ENCODE assay signal across 18 cellular contexts in the genomic region with DNA sequence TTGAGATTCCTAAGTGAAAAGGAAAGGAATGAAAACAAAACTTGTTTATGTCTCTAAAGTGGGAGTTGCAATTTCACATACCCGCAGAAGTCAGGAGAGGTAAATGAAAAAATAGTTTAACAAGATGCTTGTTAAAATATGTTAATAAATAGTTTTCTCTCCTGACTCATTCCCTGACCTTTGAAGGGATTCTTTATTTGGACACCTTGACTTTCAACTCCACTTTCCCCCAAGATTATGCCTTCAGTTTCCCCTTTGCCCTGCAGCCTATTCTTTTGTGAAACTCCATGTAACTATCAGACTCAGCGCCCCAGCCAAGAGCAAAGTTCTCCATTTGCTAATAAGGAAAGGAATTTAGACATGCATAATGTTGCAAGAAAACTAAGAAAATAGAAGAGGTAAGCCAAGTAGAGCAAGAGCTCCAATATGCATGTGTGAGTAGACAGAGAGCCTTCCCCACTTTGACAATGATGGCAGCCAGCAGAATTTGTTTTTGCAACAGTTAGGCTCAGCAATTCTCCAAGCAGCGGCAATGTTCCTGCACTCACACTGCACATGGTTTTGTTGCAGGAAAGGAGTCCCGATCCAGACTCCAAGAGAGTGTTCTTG.
DNase-seq lines count a peak whose midpoint lies in the region; ATAC-seq and TF ChIP-seq lines count a peak whose summit lies in the region.
"Had no signal": no experiment of that assay in that cellular context is flagged by ENCODE, and none has a peak within 500 bp of the region (broad histone marks: within the 10 kb centered on the region; RNA-seq: fewer than 3 reads in every experiment).

No MANE protein-coding gene starts in this region.

- intact Hi-C loops in A673 (cut with micrococcal nuclease; ENCODE audit: unreplicated experiment) = no loop called here

- no peak overlapping the region for H3K27ac ChIP-seq in A673 (ENCODE audit: low read depth, low read length, poor library complexity, severe bottlenecking)
- H3K27ac ChIP-seq: brain microvascular endothelial cell had no signal

- peak; percentile 62 for DNase-seq in AG10803 (ENCODE audit: low read depth)
- DNase-seq in amniotic epithelial cell (ENCODE audit: low read depth) = peak; percentile 38
- DNase-seq in fibroblast of peridontal ligament (ENCODE audit: extremely low read depth) = peak; percentile 32
- no peak for DNase-seq in omental fat pad (ENCODE audit: low spot score)
- no peak for DNase-seq in NCI-H2107 (lab: John Stamatoyannopoulos, UW)
- DNase-seq in A673 (ENCODE audit: low spot score) = no peak
- DNase-seq: activated CD8-positive, alpha-beta memory T cell treated with anti-CD3 and anti-CD28 coated beads, Interleukin-2, amount 50 U/mL, for 48 hours; activated naive CD4-positive, alpha-beta T cell treated with anti-CD3 and anti-CD28 coated beads for 36 hours; brain microvascular endothelial cell; foreskin melanocyte; H9; MG63; NCI-H187; NCI-H446 treated with DMSO at 0.1 percent for 48 hours; SHP77; stimulated activated naive CD8-positive, alpha-beta T cell treated with anti-CD3 and anti-CD28 coated beads, Interleukin-15, amount 100 ng/mL, for 72 hours had no signal

- H3K4me1 ChIP-seq in A673 (ENCODE audit: insufficient read depth, low read length, poor library complexity, severe bottlenecking) = no peaks in the 10 kb centered on the region

- H3K36me3 ChIP-seq in A673 (ENCODE audit: insufficient read depth, low read length, poor library complexity, severe bottlenecking) = no peaks in the 10 kb centered on the region
- H3K36me3 ChIP-seq: brain microvascular endothelial cell, MG63 had no signal

- CTCF ChIA-PET in A673 (lab: Charles Lee) = no interaction called here

- H3K9me3 ChIP-seq in A673 (ENCODE audit: low read depth, low read length, poor library complexity, severe bottlenecking) = no peaks in the 10 kb centered on the region

- no peak overlapping the region for H3K4me3 ChIP-seq in AG10803 (ENCODE audit: low read length)
- H3K4me3 ChIP-seq in A673 (ENCODE audit: low read depth, low read length, poor library complexity, severe bottlenecking) = no peak overlapping the region
- H3K4me3 ChIP-seq: MG63 had no signal

- no TSS peak for BruUV-seq in A673 (replicated peaks; lab: Mats Ljungman, UMichigan)

- ATAC-seq in omental fat pad (ENCODE audit: low FRiP score) (peak; percentile 47), GM21360 (IDR thresholded peaks at IDR 0.05; ENCODE audit: unreplicated experiment) (no peak), HG03095 (IDR thresholded peaks at IDR 0.05; ENCODE audit: unreplicated experiment) (no peak)
- ATAC-seq: stimulated activated naive CD8-positive, alpha-beta T cell treated with anti-CD3 and anti-CD28 coated beads, Interleukin-15, amount 100 ng/mL, for 72 hours had no signal

- POLR2A ChIA-PET in A673 (lab: Charles Lee; ENCODE audit: low non-redundant PET) = no interaction called here

- TF ChIP-seq CTCF in AG10803 (conservative IDR thresholded peaks at IDR 0.05; ENCODE audit: low read length) = no peak
- no peak for TF ChIP-seq CTCF in omental fat pad (IDR thresholded peaks at IDR 0.05)
- no peak for TF ChIP-seq CTCF in A673 (conservative IDR thresholded peaks at IDR 0.05; ENCODE audit: low read depth, low read length)

- H3K27me3 ChIP-seq in A673 (replicated peaks; ENCODE audit: insufficient read depth, low read depth, low read length, poor library complexity) = no peaks in the 10 kb centered on the region
- H3K27me3 ChIP-seq: brain microvascular endothelial cell, MG63 had no signal

Comparison
In these comparisons a context has a peak if more than half of its experiments do, and no peak if none do; other contexts are left out.
1. DNase-seq: peak in AG10803 (single experiment), amniotic epithelial cell (single experiment) and fibroblast of peridontal ligament (single experiment); none in omental fat pad (single experiment), NCI-H2107 (single experiment) and A673 (single experiment).